Comparison of ENCODE assay signal across 12 cellular contexts in the genomic region with DNA sequence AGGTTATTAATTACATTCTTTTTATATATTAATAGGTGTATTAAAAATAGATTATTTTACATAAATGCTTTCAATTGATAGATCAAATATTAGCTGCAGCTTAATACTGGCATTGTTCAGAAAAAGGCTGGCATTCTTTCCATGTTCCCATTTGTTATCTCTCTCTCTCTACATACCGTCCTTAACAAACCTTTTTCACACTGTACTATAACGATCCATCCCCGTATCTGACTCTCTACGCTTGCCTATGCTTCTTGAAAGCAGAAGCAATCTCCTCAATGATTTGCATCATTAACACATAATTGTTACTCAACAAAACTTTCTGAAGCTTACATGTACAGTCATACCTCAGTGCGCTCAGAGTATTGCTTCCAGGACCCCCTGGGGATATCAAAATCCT.
"Had no signal": no experiment of that assay in that cellular context is flagged by ENCODE, and none has a peak within 500 bp of the region (broad histone marks: within the 10 kb centered on the region; RNA-seq: fewer than 3 reads in every experiment).

No MANE protein-coding gene starts in this region.

- H3K27ac Mint-ChIP-seq: dendritic cell treated with granulocyte-macrophage colony-stimulating factor and Interleukin-4, amounts not matched to agents 40 ng/mL and 50 ng/mL, for 4 days; effector memory CD8-positive, alpha-beta T cell; naive thymus-derived CD8-positive, alpha-beta T cell had no signal

- H3K27me3 ChIP-seq: esophagus muscularis mucosa, gastrocnemius medialis, ovary had no signal

- H3K36me3 ChIP-seq: gastrocnemius medialis, ovary had no signal

- ATAC-seq: effector memory CD8-positive, alpha-beta T cell; gastrocnemius medialis; naive thymus-derived CD8-positive, alpha-beta T cell had no signal

- H3K4me1 ChIP-seq: gastrocnemius medialis had no signal

- H3K9me3 ChIP-seq: esophagus muscularis mucosa, gastrocnemius medialis, ovary had no signal

- H3K4me3 ChIP-seq: esophagus muscularis mucosa, gastrocnemius medialis, ovary had no signal

- H3K9me3 Mint-ChIP-seq: dendritic cell treated with granulocyte-macrophage colony-stimulating factor and Interleukin-4, amounts not matched to agents 40 ng/mL and 50 ng/mL, for 4 days had no signal

- H3K27ac ChIP-seq: epithelial cell of prostate, esophagus muscularis mucosa, gastrocnemius medialis, ovary had no signal

- H3K27me3 Mint-ChIP-seq: dendritic cell treated with granulocyte-macrophage colony-stimulating factor and Interleukin-4, amounts not matched to agents 40 ng/mL and 50 ng/mL, for 4 days had no signal

- DNase-seq: effector memory CD8-positive, alpha-beta T cell; gastrocnemius medialis; naive thymus-derived CD8-positive, alpha-beta T cell; ovary; right cardiac atrium; small intestine; stimulated activated CD4-positive, alpha-beta T cell treated with anti-CD3 and anti-CD28 coated beads, Interleukin-12 subunit alpha, Interleukin-12 subunit beta, amount 100 ng/mL, for 4 hours; stimulated activated naive CD4-positive, alpha-beta T cell treated with Interleukin-2 at 50 U/mL for 16 hours; trophoblast cell had no signal

- H3K4me3 Mint-ChIP-seq: dendritic cell treated with granulocyte-macrophage colony-stimulating factor and Interleukin-4, amounts not matched to agents 40 ng/mL and 50 ng/mL, for 4 days; effector memory CD8-positive, alpha-beta T cell; naive thymus-derived CD8-positive, alpha-beta T cell had no signal

- H3K36me3 Mint-ChIP-seq: naive thymus-derived CD8-positive, alpha-beta T cell had no signal
